8 cellular contexts compared by ENCODE assay signal in the genomic region with DNA sequence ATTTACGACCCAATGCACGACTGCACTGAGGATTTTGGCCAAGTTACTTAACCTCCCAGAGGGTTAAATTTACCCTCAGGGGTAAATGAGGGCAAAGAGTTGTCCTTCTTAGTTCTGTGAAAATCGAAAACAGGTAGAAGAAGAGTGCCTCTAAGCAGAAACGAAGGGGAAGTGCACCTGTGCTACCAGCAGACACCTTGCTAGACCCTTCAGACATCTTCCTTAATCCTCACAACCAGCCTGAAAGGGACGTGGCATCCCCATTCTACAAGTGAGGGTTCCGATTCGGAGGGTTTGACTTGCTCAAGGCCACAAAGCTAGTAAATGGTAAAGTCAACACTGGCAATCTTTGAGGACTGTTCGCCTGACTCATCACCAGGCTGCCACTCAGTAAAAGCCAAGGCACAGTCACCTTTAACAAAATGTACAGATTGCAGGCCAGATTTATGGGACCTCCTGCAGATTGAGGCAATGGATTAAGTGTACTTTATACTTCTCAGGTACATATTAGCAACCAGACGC. TPM values are rescaled to one million over a fixed set of nuclear protein-coding genes. Genes with fewer than 3 reads are reported as not detected.
A peak's percentile ranks its signal among the peaks of the same experiment; 100 is the strongest.
DNase-seq lines count a peak whose midpoint lies in the region; ATAC-seq and TF ChIP-seq lines count a peak whose summit lies in the region.

No MANE protein-coding gene starts in this region.

- no peaks in the 10 kb centered on the region for H3K27me3 ChIP-seq in MM.1S (replicated peaks; ENCODE audit: insufficient read depth, low read length)

- H3K9me3 Mint-ChIP-seq in activated T-helper 1 cell treated with anti-CD3 and anti-CD28 coated beads, Interleukin-12 subunit alpha, Interleukin-12 subunit beta, Interleukin-2, Interleukin-4 antibody, amounts not matched to agents 30 ng/mL and 10 ng/mL and 1 ng/mL, durations not matched to agents 14 hours and 24 hours and 36 hours, result no peaks in the 10 kb centered on the region

- H3K36me3 Mint-ChIP-seq in activated T-helper 1 cell treated with anti-CD3 and anti-CD28 coated beads, Interleukin-12 subunit alpha, Interleukin-12 subunit beta, Interleukin-2, Interleukin-4 antibody, amounts not matched to agents 30 ng/mL and 10 ng/mL and 1 ng/mL, durations not matched to agents 14 hours and 24 hours and 36 hours (ENCODE audit: low read depth), result no peaks in the 10 kb centered on the region

- H3K27ac Mint-ChIP-seq in activated T-helper 1 cell treated with anti-CD3 and anti-CD28 coated beads, Interleukin-12 subunit alpha, Interleukin-12 subunit beta, Interleukin-2, Interleukin-4 antibody, amounts not matched to agents 30 ng/mL and 10 ng/mL and 1 ng/mL, durations not matched to agents 14 hours and 24 hours and 36 hours, result peak overlapping the region; percentile 55

- TF ChIP-seq CTCF in MM.1S (IDR thresholded peaks at IDR 0.05; ENCODE audit: low read length) (no peak), retinal pigment epithelial cell (conservative IDR thresholded peaks at IDR 0.05; ENCODE audit: low read depth, low read length) (no peak)

- H3K4me3 ChIP-seq in MM.1S (ENCODE audit: low read length), result peak overlapping the region; percentile 75
- H3K4me3 ChIP-seq in retinal pigment epithelial cell (ENCODE audit: low read length), result peak overlapping the region; percentile 50

- H3F3A ChIP-seq in MM.1S (ENCODE audit: insufficient read depth, low read length), result peaks cover 21% of the 10 kb centered on the region

- H3K4me1 Mint-ChIP-seq in activated T-helper 1 cell treated with anti-CD3 and anti-CD28 coated beads, Interleukin-12 subunit alpha, Interleukin-12 subunit beta, Interleukin-2, Interleukin-4 antibody, amounts not matched to agents 30 ng/mL and 10 ng/mL and 1 ng/mL, durations not matched to agents 14 hours and 24 hours and 36 hours (ENCODE audit: low read depth), result peaks cover 43% of the 10 kb centered on the region

- H2AFZ ChIP-seq in MM.1S (ENCODE audit: low read length), result peak overlapping the region; percentile 88

- H3K27ac ChIP-seq in MM.1S (ENCODE audit: low read length), result peak overlapping the region; percentile 97

- H4K20me1 ChIP-seq in MM.1S (ENCODE audit: insufficient read depth, low read length), result no peaks in the 10 kb centered on the region

- ATAC-seq in HG02571 (IDR thresholded peaks at IDR 0.05; ENCODE audit: unreplicated experiment) (no peak), GM21423 (IDR thresholded peaks at IDR 0.05; ENCODE audit: unreplicated experiment) (no peak)

- no peaks in the 10 kb centered on the region for H3K79me2 ChIP-seq in MM.1S (ENCODE audit: low read length)

- H3K36me3 ChIP-seq in MM.1S (replicated peaks; ENCODE audit: insufficient read depth, low read length), result no peaks in the 10 kb centered on the region

- H3K4me1 ChIP-seq in MM.1S (ENCODE audit: low read length), result peaks cover 40% of the 10 kb centered on the region

- H3K27me3 Mint-ChIP-seq in activated T-helper 1 cell treated with anti-CD3 and anti-CD28 coated beads, Interleukin-12 subunit alpha, Interleukin-12 subunit beta, Interleukin-2, Interleukin-4 antibody, amounts not matched to agents 30 ng/mL and 10 ng/mL and 1 ng/mL, durations not matched to agents 14 hours and 24 hours and 36 hours (ENCODE audit: insufficient read depth), result peaks cover 10% of the 10 kb centered on the region

- H3K9me2 ChIP-seq in MM.1S (replicated peaks; ENCODE audit: insufficient read depth, low read length), result no peaks in the 10 kb centered on the region

- H3K4me2 ChIP-seq in MM.1S (ENCODE audit: low read depth, low read length), result peak overlapping the region; percentile 94

- no peaks in the 10 kb centered on the region for H3K9me3 ChIP-seq in MM.1S (replicated peaks; ENCODE audit: insufficient read depth, low read length)

- peak overlapping the region; percentile 71 for H3K4me3 Mint-ChIP-seq in activated T-helper 1 cell treated with anti-CD3 and anti-CD28 coated beads, Interleukin-12 subunit alpha, Interleukin-12 subunit beta, Interleukin-2, Interleukin-4 antibody, amounts not matched to agents 30 ng/mL and 10 ng/mL and 1 ng/mL, durations not matched to agents 14 hours and 24 hours and 36 hours

- intact Hi-C loops in activated T-helper 1 cell treated with anti-CD3 and anti-CD28 coated beads, Interleukin-12 subunit alpha, Interleukin-12 subunit beta, Interleukin-2, Interleukin-4 antibody, amounts not matched to agents 30 ng/mL and 10 ng/mL and 1 ng/mL, durations not matched to agents 14 hours and 24 hours and 36 hours (cut with micrococcal nuclease), result loop anchor here (1.0 to 10.0 kb wide), 7 partner anchors 58 to 747 kb away; partner anchors contain the start of genes BORCS5, DDX47, EMP1 and FAM234B

- peak overlapping the region; percentile 98 for H3K9ac ChIP-seq in MM.1S (ENCODE audit: low read length)

- DNase-seq in DMS153 (lab: John Stamatoyannopoulos, UW), result peak; percentile 16
- DNase-seq in MM.1S, result peak; percentile 64
- DNase-seq in activated T-helper 1 cell treated with anti-CD3 and anti-CD28 coated beads, Interleukin-12 subunit alpha, Interleukin-12 subunit beta, Interleukin-2, Interleukin-4 antibody, amounts not matched to agents 30 ng/mL and 10 ng/mL and 1 ng/mL, durations not matched to agents 14 hours and 24 hours and 36 hours (ENCODE audit: low spot score), result no peak
- DNase-seq in globus pallidus (ENCODE audit: low spot score), result peak; percentile 33
- DNase-seq in retinal pigment epithelial cell (ENCODE audit: low read depth), result no peak
- DNase-seq in HuH-7 (ENCODE audit: low spot score), result no peak

RNA-seq across cellular contexts. Expression of gene GSG1, which starts 1.6 kb away (rescaled TPM):
- total RNA-seq in activated T-helper 1 cell treated with anti-CD3 and anti-CD28 coated beads, Interleukin-12 subunit alpha, Interleukin-12 subunit beta, Interleukin-2, Interleukin-4 antibody, amounts not matched to agents 30 ng/mL and 10 ng/mL and 1 ng/mL, durations not matched to agents 14 hours and 24 hours and 36 hours, result not detected in 2 replicates

RNA-seq across cellular contexts. Expression of gene FAM234B, which starts 57.7 kb away (rescaled TPM):
- total RNA-seq in activated T-helper 1 cell treated with anti-CD3 and anti-CD28 coated beads, Interleukin-12 subunit alpha, Interleukin-12 subunit beta, Interleukin-2, Interleukin-4 antibody, amounts not matched to agents 30 ng/mL and 10 ng/mL and 1 ng/mL, durations not matched to agents 14 hours and 24 hours and 36 hours, result 6.0 and 6.6 TPM in 2 replicates

Comparison
In these comparisons a context has a peak if more than half of its experiments do, and no peak if none do; other contexts are left out.
1. DNase-seq: peak in DMS153 (single experiment), MM.1S (single experiment) and globus pallidus (single experiment); none in activated T-helper 1 cell treated with anti-CD3 and anti-CD28 coated beads, Interleukin-12 subunit alpha, Interleukin-12 subunit beta, Interleukin-2, Interleukin-4 antibody, amounts not matched to agents 30 ng/mL and 10 ng/mL and 1 ng/mL, durations not matched to agents 14 hours and 24 hours and 36 hours (single experiment), retinal pigment epithelial cell (single experiment) and HuH-7 (single experiment).